ENCODE assay signal across 1 cellular context in genomic region chr4:88112856-88113255, GRCh38.
A peak's percentile ranks its signal among the peaks of the same experiment; 100 is the strongest.
TF ChIP-seq lines count a peak whose summit lies in the region.

No MANE protein-coding gene starts in this region.

TF ChIP-seq in HepG2, 621 proteins besides CTCF, POLR2A, EP300 and RAD21:
- TF ChIP-seq, protein P1, sequence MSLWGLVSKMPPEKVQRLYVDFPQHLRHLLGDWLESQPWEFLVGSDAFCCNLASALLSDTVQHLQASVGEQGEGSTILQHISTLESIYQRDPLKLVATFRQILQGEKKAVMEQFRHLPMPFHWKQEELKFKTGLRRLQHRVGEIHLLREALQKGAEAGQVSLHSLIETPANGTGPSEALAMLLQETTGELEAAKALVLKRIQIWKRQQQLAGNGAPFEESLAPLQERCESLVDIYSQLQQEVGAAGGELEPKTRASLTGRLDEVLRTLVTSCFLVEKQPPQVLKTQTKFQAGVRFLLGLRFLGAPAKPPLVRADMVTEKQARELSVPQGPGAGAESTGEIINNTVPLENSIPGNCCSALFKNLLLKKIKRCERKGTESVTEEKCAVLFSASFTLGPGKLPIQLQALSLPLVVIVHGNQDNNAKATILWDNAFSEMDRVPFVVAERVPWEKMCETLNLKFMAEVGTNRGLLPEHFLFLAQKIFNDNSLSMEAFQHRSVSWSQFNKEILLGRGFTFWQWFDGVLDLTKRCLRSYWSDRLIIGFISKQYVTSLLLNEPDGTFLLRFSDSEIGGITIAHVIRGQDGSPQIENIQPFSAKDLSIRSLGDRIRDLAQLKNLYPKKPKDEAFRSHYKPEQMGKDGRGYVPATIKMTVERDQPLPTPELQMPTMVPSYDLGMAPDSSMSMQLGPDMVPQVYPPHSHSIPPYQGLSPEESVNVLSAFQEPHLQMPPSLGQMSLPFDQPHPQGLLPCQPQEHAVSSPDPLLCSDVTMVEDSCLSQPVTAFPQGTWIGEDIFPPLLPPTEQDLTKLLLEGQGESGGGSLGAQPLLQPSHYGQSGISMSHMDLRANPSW (CRISPR knock-in tag; IDR thresholded peaks at IDR 0.05; ENCODE audit: borderline replicate concordance) = no peak
- TF ChIP-seq SMARCC2 (IDR thresholded peaks at IDR 0.05) = no peak
- no peak for TF ChIP-seq JDP2 (CRISPR knock-in tag; IDR thresholded peaks at IDR 0.05; ENCODE audit: borderline replicate concordance)
- TF ChIP-seq ZNF224 (CRISPR knock-in tag; IDR thresholded peaks at IDR 0.05) = no peak
- no peak for TF ChIP-seq ZFP36L1 (CRISPR knock-in tag; IDR thresholded peaks at IDR 0.05)
- TF ChIP-seq, protein P2, sequence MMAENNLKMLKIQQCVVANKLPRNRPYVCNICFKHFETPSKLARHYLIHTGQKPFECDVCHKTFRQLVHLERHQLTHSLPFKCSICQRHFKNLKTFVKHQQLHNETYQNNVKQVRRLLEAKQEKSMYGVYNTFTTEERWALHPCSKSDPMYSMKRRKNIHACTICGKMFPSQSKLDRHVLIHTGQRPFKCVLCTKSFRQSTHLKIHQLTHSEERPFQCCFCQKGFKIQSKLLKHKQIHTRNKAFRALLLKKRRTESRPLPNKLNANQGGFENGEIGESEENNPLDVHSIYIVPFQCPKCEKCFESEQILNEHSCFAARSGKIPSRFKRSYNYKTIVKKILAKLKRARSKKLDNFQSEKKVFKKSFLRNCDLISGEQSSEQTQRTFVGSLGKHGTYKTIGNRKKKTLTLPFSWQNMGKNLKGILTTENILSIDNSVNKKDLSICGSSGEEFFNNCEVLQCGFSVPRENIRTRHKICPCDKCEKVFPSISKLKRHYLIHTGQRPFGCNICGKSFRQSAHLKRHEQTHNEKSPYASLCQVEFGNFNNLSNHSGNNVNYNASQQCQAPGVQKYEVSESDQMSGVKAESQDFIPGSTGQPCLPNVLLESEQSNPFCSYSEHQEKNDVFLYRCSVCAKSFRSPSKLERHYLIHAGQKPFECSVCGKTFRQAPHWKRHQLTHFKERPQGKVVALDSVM (CRISPR knock-in tag; IDR thresholded peaks at IDR 0.05) = peak; percentile 53; the same call in 1 of the 2 replicates
- no peak for TF ChIP-seq ZNF567 (CRISPR knock-in tag; IDR thresholded peaks at IDR 0.05; ENCODE audit: borderline replicate concordance)
- no peak for TF ChIP-seq KDM4B (CRISPR knock-in tag; IDR thresholded peaks at IDR 0.05)
- no peak for TF ChIP-seq ZNF331 (CRISPR knock-in tag; IDR thresholded peaks at IDR 0.05)
- peak; percentile 79 for TF ChIP-seq ZNF121 (CRISPR knock-in tag; IDR thresholded peaks at IDR 0.05)
- TF ChIP-seq PAWR (CRISPR knock-in tag; IDR thresholded peaks at IDR 0.05; ENCODE audit: borderline replicate concordance) = no peak
